In the genomic region with DNA sequence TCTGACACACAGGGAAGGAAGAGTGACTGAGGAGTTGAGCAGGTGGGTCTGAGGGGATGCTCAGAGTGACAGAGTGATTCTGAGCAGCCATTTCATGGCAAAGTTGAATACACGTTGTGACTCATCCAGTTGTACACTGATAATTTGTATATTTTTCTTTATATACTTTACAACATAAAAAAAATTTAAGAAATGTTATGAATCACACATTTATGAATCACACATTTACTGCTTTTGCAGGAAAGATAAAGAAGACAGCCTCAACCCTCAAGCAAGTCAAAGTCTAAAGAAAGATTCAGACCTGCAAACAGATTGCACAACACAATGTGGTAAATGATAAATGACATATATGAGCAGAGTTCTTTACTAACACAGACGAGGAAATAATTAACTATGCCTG, we compare ENCODE assay signal across 16 cellular contexts. TPM values are rescaled to one million over a fixed set of nuclear protein-coding genes. Genes with fewer than 3 reads are reported as not detected.
DNase-seq lines count a peak whose midpoint lies in the region; ATAC-seq and TF ChIP-seq lines count a peak whose summit lies in the region.
"Had no signal": no experiment of that assay in that cellular context is flagged by ENCODE, and none has a peak within 500 bp of the region (broad histone marks: within the 10 kb centered on the region; RNA-seq: fewer than 3 reads in every experiment).

No MANE protein-coding gene starts in this region.

- CTCF ChIA-PET in A673 (lab: Charles Lee), result no interaction called here

- TF ChIP-seq POLR2A in body of pancreas (IDR thresholded peaks at IDR 0.05) (no peak), heart left ventricle (IDR thresholded peaks at IDR 0.05) (no peak)

- no TSS peak for BruUV-seq in A673 (replicated peaks; lab: Mats Ljungman, UMichigan)

- no peaks in the 10 kb centered on the region for H3K36me3 ChIP-seq in body of pancreas (replicated peaks in 1 of 2; ENCODE audit: insufficient read depth in 1 of 2, low read depth in 2 of 2)
- no peaks in the 10 kb centered on the region for H3K36me3 ChIP-seq in A673 (ENCODE audit: insufficient read depth, low read length, poor library complexity, severe bottlenecking)
- no peaks in the 10 kb centered on the region for H3K36me3 ChIP-seq in heart left ventricle
- H3K36me3 ChIP-seq: SJSA1, stomach had no signal

- POLR2A ChIA-PET in A673 (lab: Charles Lee; ENCODE audit: low non-redundant PET), result interaction anchor here (0.6 kb wide), 1 partner anchor 13 kb away, joined by 3 read pairs; no protein-coding TSS in a partner anchor

- 11 to 23% methylated on average over 2 of the region's 2 CpGs for WGBS in body of pancreas, 2 donors
- 49 to 58% (median 57%) methylated on average over 2 of the region's 2 CpGs for WGBS in heart left ventricle, 4 donors

- peak; percentile 72 for ATAC-seq in body of pancreas
- peak; percentile 99 for ATAC-seq in left colon
- no peak for ATAC-seq in heart left ventricle
- ATAC-seq: K562; naive thymus-derived CD8-positive, alpha-beta T cell had no signal

- no peaks in the 10 kb centered on the region for H3K27me3 ChIP-seq in body of pancreas
- peaks cover 2% of the 10 kb centered on the region for H3K27me3 ChIP-seq in A673 (replicated peaks; ENCODE audit: insufficient read depth, low read depth, low read length, poor library complexity)
- H3K27me3 ChIP-seq in heart left ventricle, result peaks cover 0 to 25% (median 0%) of the 10 kb centered on the region in 9 donors
- H3K27me3 ChIP-seq: SJSA1 had no signal

- no peaks in the 10 kb centered on the region for H3K9me3 ChIP-seq in body of pancreas
- no peaks in the 10 kb centered on the region for H3K9me3 ChIP-seq in A673 (ENCODE audit: low read depth, low read length, poor library complexity, severe bottlenecking)
- H3K9me3 ChIP-seq in heart left ventricle, result no peaks in the 10 kb centered on the region
- H3K9me3 ChIP-seq: SJSA1, stomach had no signal

- H3K4me1 ChIP-seq in body of pancreas, result peaks cover 27% of the 10 kb centered on the region
- H3K4me1 ChIP-seq in A673 (ENCODE audit: insufficient read depth, low read length, poor library complexity, severe bottlenecking), result peaks cover 11% of the 10 kb centered on the region
- no peaks in the 10 kb centered on the region for H3K4me1 ChIP-seq in heart left ventricle
- H3K4me1 ChIP-seq: stomach had no signal

- TF ChIP-seq CTCF in AG10803 (conservative IDR thresholded peaks at IDR 0.05; ENCODE audit: low read length) (no peak), body of pancreas (IDR thresholded peaks at IDR 0.05) (no peak), A673 (conservative IDR thresholded peaks at IDR 0.05; ENCODE audit: low read depth, low read length) (no peak), heart left ventricle (IDR thresholded peaks at IDR 0.05) (no peak)

- H3K27ac ChIP-seq in body of pancreas (peak overlapping the region in 1 of 4 donors; percentile 52), A673 (ENCODE audit: low read depth, low read length, poor library complexity, severe bottlenecking) (no peak overlapping the region), heart left ventricle (no peak overlapping the region)
- H3K27ac ChIP-seq: dorsolateral prefrontal cortex, SJSA1, stomach had no signal

- DNase-seq in AG10803 (ENCODE audit: low read depth) (peak; percentile 60), HS-5 (ENCODE audit: low read depth) (peak; percentile 81), body of pancreas (no peak), left colon (no peak), germinal center (ENCODE audit: low spot score) (no peak), middle frontal gyrus (ENCODE audit: extremely low spot score, low spot score) (no peak), A673 (ENCODE audit: low spot score) (no peak), heart left ventricle (no peak)
- DNase-seq: activated CD4-positive, alpha-beta T cell treated with anti-CD3 and anti-CD28 coated beads for 48 hours; activated gamma-delta T cell treated with Interleukin-2 at 50 U/mL for 16 hours; dorsolateral prefrontal cortex; naive thymus-derived CD8-positive, alpha-beta T cell; stimulated activated CD4-positive, alpha-beta T cell treated with anti-CD3 and anti-CD28 coated beads, Interleukin-2, amount 100 ng/mL, for 24 hours; stomach had no signal

- H3K4me3 ChIP-seq in AG10803 (ENCODE audit: low read length), result no peak overlapping the region
- no peak overlapping the region for H3K4me3 ChIP-seq in body of pancreas
- no peak overlapping the region for H3K4me3 ChIP-seq in A673 (ENCODE audit: low read depth, low read length, poor library complexity, severe bottlenecking)
- H3K4me3 ChIP-seq in heart left ventricle, result no peak overlapping the region
- H3K4me3 ChIP-seq: dorsolateral prefrontal cortex, K562, SJSA1, stomach had no signal

- intact Hi-C loops in body of pancreas (cut with DNase I) (no loop called here), left colon (cut with DNase I, micrococcal nuclease) (no loop called here), A673 (cut with micrococcal nuclease; ENCODE audit: unreplicated experiment) (no loop called here), heart left ventricle (cut with DNase I) (no loop called here)

RNA-seq across cellular contexts. Expression of gene CHMP2B, which starts 21.0 kb away (rescaled TPM):
- total RNA-seq in body of pancreas, result 10 to 100 TPM; 22.1 to 33.3 TPM
- total RNA-seq in left colon, result 100 to 1,000 TPM in 1 of 2 donors, 10 to 100 TPM in 1; 79.0 to 103 TPM
- 33.7 and 36.5 TPM in 2 replicates for total RNA-seq in A673 (2021)
- 10 to 100 TPM; 25.3 to 42.3 (median 32.0) TPM for total RNA-seq in heart left ventricle
- 10 to 100 TPM; 13.6 to 28.3 TPM for polyA plus RNA-seq in heart left ventricle

Comparison
In these comparisons a context has a peak if more than half of its experiments do, and no peak if none do; other contexts are left out.
1. DNase-seq: peak in AG10803 (single experiment) and HS-5 (single experiment); none in body of pancreas (0 of 4), left colon (0 of 2), germinal center (single experiment), middle frontal gyrus (single experiment), A673 (single experiment) and heart left ventricle (0 of 5).
2. ATAC-seq: peak in body of pancreas (single experiment) and left colon (single experiment); none in heart left ventricle (0 of 4).